In genomic region chr12:131857908-131858850, GRCh38 we compare ENCODE assay signal across 17 cellular contexts. TPM values are rescaled to one million over a fixed set of nuclear protein-coding genes. Genes with fewer than 3 reads are reported as not detected.
"Had no signal": no experiment of that assay in that cellular context is flagged by ENCODE, and none has a peak within 500 bp of the region (broad histone marks: within the 10 kb centered on the region; RNA-seq: fewer than 3 reads in every experiment).

No MANE protein-coding gene starts in this region.

- H3K36me3 ChIP-seq: esophagus squamous epithelium, pancreas, stomach, thoracic aorta, WERI-Rb-1 had no signal

- H3K27ac Mint-ChIP-seq: activated naive CD4-positive, alpha-beta T cell treated with anti-CD3 and anti-CD28 coated beads, Interleukin-2, amount 50 U/mL, for 24 hours; activated T-helper 17 cell treated with anti-CD3 and anti-CD28 coated beads, Interleukin-2, amount 50 U/mL, for 72 hours; T-cell had no signal

- H3K27me3 ChIP-seq: pancreas had no signal

- FAIRE-seq: pancreas had no signal

- H3K36me3 Mint-ChIP-seq: activated naive CD4-positive, alpha-beta T cell treated with anti-CD3 and anti-CD28 coated beads, Interleukin-2, amount 50 U/mL, for 24 hours; natural killer cell treated with Interleukin-12 subunit alpha and Interleukin-12 subunit beta and Interleukin-15 and Interleukin-18, amount 100 ng/mL, for 72 hours; T-cell had no signal

- H3K4me3 ChIP-seq: esophagus squamous epithelium, pancreas, stomach, thoracic aorta had no signal

- H3K27ac ChIP-seq: esophagus squamous epithelium, pancreas, stomach, thoracic aorta, WERI-Rb-1 had no signal

- ATAC-seq: activated T-helper 17 cell treated with anti-CD3 and anti-CD28 coated beads, Interleukin-2, amount 50 U/mL, for 72 hours; left colon; pancreas; T-cell had no signal

- H3K4me3 Mint-ChIP-seq: activated naive CD4-positive, alpha-beta T cell treated with anti-CD3 and anti-CD28 coated beads, Interleukin-2, amount 50 U/mL, for 24 hours; activated T-helper 17 cell treated with anti-CD3 and anti-CD28 coated beads, Interleukin-2, amount 50 U/mL, for 72 hours; immature natural killer cell; natural killer cell treated with Interleukin-12 subunit alpha and Interleukin-12 subunit beta and Interleukin-15 and Interleukin-18, amount 100 ng/mL, for 72 hours; T-cell had no signal

- H3K9me3 ChIP-seq: esophagus squamous epithelium, pancreas, stomach, thoracic aorta had no signal

- H3K27me3 Mint-ChIP-seq: activated naive CD4-positive, alpha-beta T cell treated with anti-CD3 and anti-CD28 coated beads, Interleukin-2, amount 50 U/mL, for 24 hours had no signal

- H3K4me1 Mint-ChIP-seq: activated T-helper 17 cell treated with anti-CD3 and anti-CD28 coated beads, Interleukin-2, amount 50 U/mL, for 72 hours; immature natural killer cell had no signal

- DNase-seq: activated CD4-positive, alpha-beta T cell treated with anti-CD3 and anti-CD28 coated beads for 4 hours; activated T-cell treated with anti-CD3 and anti-CD28 coated beads for 4 hours; esophagus squamous epithelium; foreskin fibroblast; immature natural killer cell; left colon; mammary epithelial cell; stimulated activated CD4-positive, alpha-beta T cell treated with anti-CD3 and anti-CD28 coated beads, Interleukin-15, amount 100 ng/mL, for 24 hours; stimulated activated CD4-positive, alpha-beta T cell treated with anti-CD3 and anti-CD28 coated beads, Interleukin-4, amount 100 ng/mL, for 24 hours; stomach; T-cell; WERI-Rb-1 had no signal

- H3K4me1 ChIP-seq: pancreas had no signal

- H3K9me3 Mint-ChIP-seq: activated naive CD4-positive, alpha-beta T cell treated with anti-CD3 and anti-CD28 coated beads, Interleukin-2, amount 50 U/mL, for 24 hours; activated T-helper 17 cell treated with anti-CD3 and anti-CD28 coated beads, Interleukin-2, amount 50 U/mL, for 72 hours; immature natural killer cell; natural killer cell treated with Interleukin-12 subunit alpha and Interleukin-12 subunit beta and Interleukin-15 and Interleukin-18, amount 100 ng/mL, for 72 hours; T-cell had no signal

RNA-seq across cellular contexts. Expression of gene MMP17, which starts 30.0 kb away (rescaled TPM):
- total RNA-seq: natural killer cell treated with Interleukin-12 subunit alpha and Interleukin-12 subunit beta and Interleukin-15 and Interleukin-18, amount 100 ng/mL, for 72 hours had no signal
